ENCODE assay signal across 13 cellular contexts in the genomic region with DNA sequence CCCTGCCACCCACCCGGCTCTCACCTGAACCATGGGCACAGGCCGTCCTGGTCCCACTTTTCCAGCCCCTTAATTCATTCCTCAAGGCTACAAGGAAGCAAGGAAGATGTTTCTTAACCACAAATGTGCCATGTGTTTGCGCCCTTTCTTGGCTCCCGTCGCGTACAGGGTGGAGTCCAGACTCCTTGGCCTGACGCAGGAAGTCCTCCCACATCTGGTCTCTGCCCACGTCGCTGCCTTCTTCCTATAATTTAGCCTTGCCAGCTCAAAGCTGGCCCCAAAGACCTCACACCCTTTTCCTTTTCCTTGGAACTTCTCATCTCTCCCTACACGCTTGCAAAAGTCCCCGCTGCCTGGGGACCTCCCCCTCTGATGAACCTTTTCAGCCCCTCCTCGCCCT. TPM values are rescaled to one million over a fixed set of nuclear protein-coding genes. Genes with fewer than 3 reads are reported as not detected.
DNase-seq lines count a peak whose midpoint lies in the region; ATAC-seq and TF ChIP-seq lines count a peak whose summit lies in the region.
"Had no signal": no experiment of that assay in that cellular context is flagged by ENCODE, and none has a peak within 500 bp of the region (broad histone marks: within the 10 kb centered on the region; RNA-seq: fewer than 3 reads in every experiment).

No MANE protein-coding gene starts in this region.

- no peak for ATAC-seq in activated T-cell treated with anti-CD3 and anti-CD28 coated beads, Interleukin-2, amount 50 U/mL, for 4 hours
- peak; percentile 49 for ATAC-seq in left lung

- peaks cover 0 to 60% of the 10 kb centered on the region in 2 donors for H3K27me3 ChIP-seq in left lung
- peaks cover 57% of the 10 kb centered on the region for H3K27me3 ChIP-seq in suprapubic skin
- peaks cover 18% of the 10 kb centered on the region for H3K27me3 ChIP-seq in thyroid gland

- H3K4me1 Mint-ChIP-seq in activated T-cell treated with anti-CD3 and anti-CD28 coated beads, Interleukin-2, amount 50 U/mL, for 4 hours (ENCODE audit: low read depth): peaks cover 17% of the 10 kb centered on the region
- H3K4me1 Mint-ChIP-seq in activated T-helper 2 cell treated with anti-CD3 and anti-CD28 coated beads, Interferon-gamma antibody, Interleukin-2, Interleukin-4, amounts not matched to agents 10 μg/mL and 5 μg/mL and 100 μg/mL, durations not matched to agents 14 hours and 24 hours and 36 hours (ENCODE audit: low read depth): peaks cover 15% of the 10 kb centered on the region

- H3K36me3 ChIP-seq in left lung (no peaks in the 10 kb centered on the region), suprapubic skin (no peaks in the 10 kb centered on the region), thyroid gland (no peaks in the 10 kb centered on the region)

- H3K36me3 Mint-ChIP-seq in activated T-cell treated with anti-CD3 and anti-CD28 coated beads, Interleukin-2, amount 50 U/mL, for 4 hours (ENCODE audit: insufficient read depth): no peaks in the 10 kb centered on the region
- peaks cover 3% of the 10 kb centered on the region for H3K36me3 Mint-ChIP-seq in activated T-helper 2 cell treated with anti-CD3 and anti-CD28 coated beads, Interferon-gamma antibody, Interleukin-2, Interleukin-4, amounts not matched to agents 10 μg/mL and 5 μg/mL and 100 μg/mL, durations not matched to agents 14 hours and 24 hours and 36 hours (ENCODE audit: low read depth)

- peaks cover 50% of the 10 kb centered on the region for H3K27me3 Mint-ChIP-seq in activated T-cell treated with anti-CD3 and anti-CD28 coated beads, Interleukin-2, amount 50 U/mL, for 4 hours (ENCODE audit: low read depth)
- H3K27me3 Mint-ChIP-seq in activated T-helper 2 cell treated with anti-CD3 and anti-CD28 coated beads, Interferon-gamma antibody, Interleukin-2, Interleukin-4, amounts not matched to agents 10 μg/mL and 5 μg/mL and 100 μg/mL, durations not matched to agents 14 hours and 24 hours and 36 hours (ENCODE audit: low read depth): peaks cover 44% of the 10 kb centered on the region

- DNase-seq in activated T-cell treated with anti-CD3 and anti-CD28 coated beads, Interleukin-2, amount 50 U/mL, for 4 hours: no peak
- no peak for DNase-seq in activated T-cell treated with anti-CD3 and anti-CD28 coated beads, Interleukin-2, amount 50 U/mL, for 48 hours
- no peak for DNase-seq in activated T-helper 2 cell treated with anti-CD3 and anti-CD28 coated beads, Interferon-gamma antibody, Interleukin-2, Interleukin-4, amounts not matched to agents 10 μg/mL and 5 μg/mL and 100 μg/mL, durations not matched to agents 14 hours and 24 hours and 36 hours (ENCODE audit: low spot score)
- DNase-seq in left lung (peak; percentile 76 to 82), suprapubic skin (ENCODE audit: low spot score in 2 of 2) (peak in 1 of 2 donors; percentile 89), erythroblast (lab: John Stamatoyannopoulos, UW) (no peak), thyroid gland (no peak)
- DNase-seq in activated CD8-positive, alpha-beta memory T cell treated with anti-CD3 and anti-CD28 coated beads for 24 hours: no peak
- DNase-seq: H9, NCI-H748 treated with DMSO at 0.1 percent for 48 hours had no signal

- H3K4me3 Mint-ChIP-seq in activated T-cell treated with anti-CD3 and anti-CD28 coated beads, Interleukin-2, amount 50 U/mL, for 4 hours: peak overlapping the region; percentile 41
- peak overlapping the region; percentile 32 for H3K4me3 Mint-ChIP-seq in activated T-helper 2 cell treated with anti-CD3 and anti-CD28 coated beads, Interferon-gamma antibody, Interleukin-2, Interleukin-4, amounts not matched to agents 10 μg/mL and 5 μg/mL and 100 μg/mL, durations not matched to agents 14 hours and 24 hours and 36 hours (ENCODE audit: low read depth)
- H3K4me3 Mint-ChIP-seq: H9 had no signal

- 35% methylated on average over 12 of the region's 12 CpGs for WGBS in suprapubic skin
- 79 to 82% methylated on average over 12 of the region's 12 CpGs for WGBS in thyroid gland, 2 donors

- TF ChIP-seq POLR2A in suprapubic skin (IDR thresholded peaks at IDR 0.05) (no peak), erythroblast (IDR thresholded peaks at IDR 0.05; ENCODE audit: low read length) (no peak), thyroid gland (IDR thresholded peaks at IDR 0.05) (no peak)

- H3K27ac ChIP-seq in left lung (peak overlapping the region; percentile 8 to 41), suprapubic skin (peak overlapping the region; percentile 50), thyroid gland (no peak overlapping the region)
- H3K27ac ChIP-seq: SK-N-MC had no signal

- H3K9me3 ChIP-seq in left lung (no peaks in the 10 kb centered on the region), suprapubic skin (no peaks in the 10 kb centered on the region), thyroid gland (no peaks in the 10 kb centered on the region)

- TF ChIP-seq CTCF in left lung (IDR thresholded peaks at IDR 0.05) (no peak), suprapubic skin (IDR thresholded peaks at IDR 0.05) (no peak), thyroid gland (IDR thresholded peaks at IDR 0.05) (no peak)

- TF ChIP-seq EP300 in suprapubic skin (IDR thresholded peaks at IDR 0.05): no peak

- no peaks in the 10 kb centered on the region for H3K9me3 Mint-ChIP-seq in activated T-cell treated with anti-CD3 and anti-CD28 coated beads, Interleukin-2, amount 50 U/mL, for 4 hours
- H3K9me3 Mint-ChIP-seq in activated T-helper 2 cell treated with anti-CD3 and anti-CD28 coated beads, Interferon-gamma antibody, Interleukin-2, Interleukin-4, amounts not matched to agents 10 μg/mL and 5 μg/mL and 100 μg/mL, durations not matched to agents 14 hours and 24 hours and 36 hours: no peaks in the 10 kb centered on the region

- H3K4me1 ChIP-seq in left lung: peaks cover 5 to 57% of the 10 kb centered on the region in 2 donors
- H3K4me1 ChIP-seq in suprapubic skin: peaks cover 55% of the 10 kb centered on the region
- peaks cover 7 to 24% of the 10 kb centered on the region in 2 donors for H3K4me1 ChIP-seq in thyroid gland

- H3K4me3 ChIP-seq in left lung (no peak overlapping the region), suprapubic skin (no peak overlapping the region), thyroid gland (replicated peaks in 1 of 3) (no peak overlapping the region)
- H3K4me3 ChIP-seq: SK-N-MC had no signal

- intact Hi-C loops in activated T-helper 2 cell treated with anti-CD3 and anti-CD28 coated beads, Interferon-gamma antibody, Interleukin-2, Interleukin-4, amounts not matched to agents 10 μg/mL and 5 μg/mL and 100 μg/mL, durations not matched to agents 14 hours and 24 hours and 36 hours (cut with micrococcal nuclease): no loop called here
- intact Hi-C loops in left lung (cut with DNase I) (no loop called here), thyroid gland (cut with DNase I) (no loop called here)

- no peak overlapping the region for H3K27ac Mint-ChIP-seq in activated T-helper 2 cell treated with anti-CD3 and anti-CD28 coated beads, Interferon-gamma antibody, Interleukin-2, Interleukin-4, amounts not matched to agents 10 μg/mL and 5 μg/mL and 100 μg/mL, durations not matched to agents 14 hours and 24 hours and 36 hours
- H3K27ac Mint-ChIP-seq: H9 had no signal

RNA-seq across cellular contexts. Expression of a gene that starts 38.8 kb away (rescaled TPM):
- total RNA-seq in activated T-cell treated with anti-CD3 and anti-CD28 coated beads, Interleukin-2, amount 50 U/mL, for 4 hours: not detected
- total RNA-seq in activated T-helper 2 cell treated with anti-CD3 and anti-CD28 coated beads, Interferon-gamma antibody, Interleukin-2, Interleukin-4, amounts not matched to agents 10 μg/mL and 5 μg/mL and 100 μg/mL, durations not matched to agents 14 hours and 24 hours and 36 hours: not detected in 2 replicates
- total RNA-seq in left lung (not detected), suprapubic skin (not detected), thyroid gland (not detected)
- total RNA-seq: bronchial epithelial cell, fibroblast of lung, H9 had no signal

RNA-seq across cellular contexts. Expression of a gene that starts 48.0 kb away (rescaled TPM):
- not detected for total RNA-seq in activated T-cell treated with anti-CD3 and anti-CD28 coated beads, Interleukin-2, amount 50 U/mL, for 4 hours
- 0.05 TPM in 1 of 2 replicates, not detected in the other for total RNA-seq in activated T-helper 2 cell treated with anti-CD3 and anti-CD28 coated beads, Interferon-gamma antibody, Interleukin-2, Interleukin-4, amounts not matched to agents 10 μg/mL and 5 μg/mL and 100 μg/mL, durations not matched to agents 14 hours and 24 hours and 36 hours
- total RNA-seq in left lung (not detected), suprapubic skin (1 to 10 TPM; 1.2 to 7.2 (median 2.9) TPM), thyroid gland (1 to 10 TPM in 3 of 4 donors, under 1 TPM in 1; 0.11 to 1.5 (median 1.0) TPM)
- total RNA-seq: bronchial epithelial cell, fibroblast of lung, H9 had no signal

RNA-seq across cellular contexts. Expression of a gene that starts 51.7 kb away (rescaled TPM):
- 10 to 100 TPM; 41.0 to 44.7 (median 43.3) TPM for total RNA-seq in activated T-cell treated with anti-CD3 and anti-CD28 coated beads, Interleukin-2, amount 50 U/mL, for 4 hours
- total RNA-seq in activated T-helper 2 cell treated with anti-CD3 and anti-CD28 coated beads, Interferon-gamma antibody, Interleukin-2, Interleukin-4, amounts not matched to agents 10 μg/mL and 5 μg/mL and 100 μg/mL, durations not matched to agents 14 hours and 24 hours and 36 hours: 69.3 and 75.3 TPM in 2 replicates
- total RNA-seq in left lung: 100 to 1,000 TPM; 147 to 187 TPM
- total RNA-seq in suprapubic skin: 100 to 1,000 TPM in 2 of 4 donors, 10 to 100 TPM in 2; 78.0 to 208 (median 106) TPM
- total RNA-seq in thyroid gland: 10 to 100 TPM; 23.7 to 33.7 (median 31.5) TPM

Comparison
In these comparisons a context has a peak if more than half of its experiments do, and no peak if none do; other contexts are left out.
1. DNase-seq: peak in left lung (2 of 2); none in activated T-cell treated with anti-CD3 and anti-CD28 coated beads, Interleukin-2, amount 50 U/mL, for 4 hours (single experiment), activated T-cell treated with anti-CD3 and anti-CD28 coated beads, Interleukin-2, amount 50 U/mL, for 48 hours (0 of 2), activated T-helper 2 cell treated with anti-CD3 and anti-CD28 coated beads, Interferon-gamma antibody, Interleukin-2, Interleukin-4, amounts not matched to agents 10 μg/mL and 5 μg/mL and 100 μg/mL, durations not matched to agents 14 hours and 24 hours and 36 hours (single experiment), erythroblast (0 of 2), activated CD8-positive, alpha-beta memory T cell treated with anti-CD3 and anti-CD28 coated beads for 24 hours (single experiment) and thyroid gland (0 of 2).
2. H3K27ac ChIP-seq: peak in left lung (2 of 2) and suprapubic skin (single experiment); none in thyroid gland (0 of 3).